In the genomic region with DNA sequence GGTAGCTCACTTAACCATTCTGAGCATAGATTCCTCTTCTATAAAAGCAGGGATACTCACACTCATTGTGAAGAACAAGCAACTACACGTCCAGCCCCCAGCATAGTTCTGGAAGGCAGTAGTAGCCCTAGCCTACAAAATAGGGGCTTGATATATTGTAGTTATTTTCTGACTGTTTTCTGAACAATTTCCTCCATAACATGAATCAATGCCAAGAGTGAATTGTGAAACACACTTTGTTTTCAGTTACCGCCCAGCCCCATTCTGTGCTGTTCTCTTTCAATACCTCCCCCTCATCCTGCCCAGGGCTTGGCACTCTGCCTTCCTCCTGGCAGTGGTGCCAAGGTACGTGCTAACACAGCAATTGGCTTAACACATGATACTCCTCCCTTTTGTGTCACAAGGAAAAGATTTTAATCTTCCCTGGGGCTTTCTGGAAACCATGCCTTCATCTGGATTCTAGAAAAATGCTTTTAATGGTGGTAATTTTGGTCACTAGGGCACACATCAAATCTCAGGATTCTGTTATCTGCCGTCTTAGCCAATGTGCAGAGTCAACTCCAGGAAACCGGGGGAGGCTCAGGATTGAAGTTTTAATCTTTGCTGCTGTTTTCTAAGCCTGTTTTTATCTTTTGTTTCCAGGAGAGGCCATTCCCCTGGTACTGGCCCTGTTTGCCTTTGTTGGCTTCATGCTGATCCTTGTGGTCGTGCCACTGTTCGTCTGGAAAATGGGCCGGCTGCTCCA, we compare ENCODE assay signal across 8 cellular contexts. TPM values are rescaled to one million over a fixed set of nuclear protein-coding genes. Genes with fewer than 3 reads are reported as not detected.
DNase-seq lines count a peak whose midpoint lies in the region; ATAC-seq and TF ChIP-seq lines count a peak whose summit lies in the region.

No MANE protein-coding gene starts in this region.

- H2AK5ac ChIP-seq in mesenchymal stem cell (ENCODE audit: low read length, severe bottlenecking) = no peak overlapping the region

- no peak overlapping the region for H2BK12ac ChIP-seq in mesenchymal stem cell (ENCODE audit: low read length in 2 of 2)

- no peaks in the 10 kb centered on the region for H3K9me3 Mint-ChIP-seq in chondrocyte (ENCODE audit: low read depth)
- H3K9me3 Mint-ChIP-seq in activated CD8-positive, alpha-beta memory T cell treated with anti-CD3 and anti-CD28 coated beads, Interleukin-2, amount 10 ng/mL, durations not matched to agents 7 days and 5 days (ENCODE audit: low read depth) = no peaks in the 10 kb centered on the region
- H3K9me3 Mint-ChIP-seq in T-helper 2 cell treated with Interferon-gamma antibody and Interleukin-4, amounts not matched to agents 5 μg/mL and 100 μg/mL, for 36 hours = no peaks in the 10 kb centered on the region

- no peak overlapping the region for H3K4me3 ChIP-seq in mesenchymal stem cell (ENCODE audit: insufficient read depth in 1 of 2, low read depth in 1 of 2, low read length in 2 of 2)
- no peak overlapping the region for H3K4me3 ChIP-seq in hepatocyte

- H3K14ac ChIP-seq in mesenchymal stem cell (ENCODE audit: low read length in 2 of 2) = no peak overlapping the region

- CTCF ChIA-PET in activated CD8-positive, alpha-beta memory T cell treated with anti-CD3 and anti-CD28 coated beads, Interleukin-2, amount 10 ng/mL, durations not matched to agents 7 days and 5 days (lab: Charles Lee) = no interaction called here

- no peak overlapping the region for H4K91ac ChIP-seq in mesenchymal stem cell (ENCODE audit: low read length)

- no peak overlapping the region for H3K4me3 Mint-ChIP-seq in chondrocyte (ENCODE audit: unreplicated experiment)
- no peak overlapping the region for H3K4me3 Mint-ChIP-seq in activated CD8-positive, alpha-beta memory T cell treated with anti-CD3 and anti-CD28 coated beads, Interleukin-2, amount 10 ng/mL, durations not matched to agents 7 days and 5 days
- H3K4me3 Mint-ChIP-seq in T-helper 2 cell treated with Interferon-gamma antibody and Interleukin-4, amounts not matched to agents 5 μg/mL and 100 μg/mL, for 36 hours = no peak overlapping the region

- no peak overlapping the region for H4K8ac ChIP-seq in mesenchymal stem cell (ENCODE audit: low read length)

- no peak overlapping the region for H3K27ac ChIP-seq in mesenchymal stem cell (ENCODE audit: low read length, poor library complexity, severe bottlenecking)
- no peak overlapping the region for H3K27ac ChIP-seq in hepatocyte

- no peaks in the 10 kb centered on the region for H4K20me1 ChIP-seq in hepatocyte (ENCODE audit: insufficient read depth, poor library complexity, severe bottlenecking)

- ATAC-seq in activated CD8-positive, alpha-beta memory T cell treated with anti-CD3 and anti-CD28 coated beads, Interleukin-2, amount 10 ng/mL, durations not matched to agents 7 days and 5 days = no peak
- no peak for ATAC-seq in GM21423 (IDR thresholded peaks at IDR 0.05; ENCODE audit: unreplicated experiment)

- no peak for TF ChIP-seq CTCF in chondrocyte (IDR thresholded peaks at IDR 0.05)
- TF ChIP-seq CTCF in hepatocyte (IDR thresholded peaks at IDR 0.05; ENCODE audit: poor library complexity) = no peak

- no peak overlapping the region for H3K18ac ChIP-seq in mesenchymal stem cell (ENCODE audit: low read depth in 1 of 2, low read length in 2 of 2)

- no peak overlapping the region for H2BK120ac ChIP-seq in mesenchymal stem cell (ENCODE audit: low read depth, low read length)

- H3K27ac Mint-ChIP-seq in chondrocyte (ENCODE audit: unreplicated experiment) = peak overlapping the region; percentile 80
- H3K27ac Mint-ChIP-seq in activated CD8-positive, alpha-beta memory T cell treated with anti-CD3 and anti-CD28 coated beads, Interleukin-2, amount 10 ng/mL, durations not matched to agents 7 days and 5 days = no peak overlapping the region
- no peak overlapping the region for H3K27ac Mint-ChIP-seq in T-helper 2 cell treated with Interferon-gamma antibody and Interleukin-4, amounts not matched to agents 5 μg/mL and 100 μg/mL, for 36 hours

- peak overlapping the region; percentile 44 for H3K9ac ChIP-seq in mesenchymal stem cell (ENCODE audit: low read length)

- H3K9me2 ChIP-seq in hepatocyte (replicated peaks; ENCODE audit: insufficient read depth) = no peaks in the 10 kb centered on the region

- DNase-seq in AML-193 (lab: John Stamatoyannopoulos, UW) (peak; percentile 27 to 57), NCI-H1105 treated with DMSO at 0.1 percent for 48 hours (lab: John Stamatoyannopoulos, UW) (peak; percentile 89), chondrocyte (ENCODE audit: low spot score) (no peak), mesenchymal stem cell (no peak), hepatocyte (ENCODE audit: low spot score) (no peak)
- DNase-seq in activated CD8-positive, alpha-beta memory T cell treated with anti-CD3 and anti-CD28 coated beads, Interleukin-2, amount 10 ng/mL, durations not matched to agents 7 days and 5 days = no peak
- no peak for DNase-seq in T-helper 2 cell treated with Interferon-gamma antibody and Interleukin-4, amounts not matched to agents 5 μg/mL and 100 μg/mL, for 36 hours (ENCODE audit: low spot score)

- no peaks in the 10 kb centered on the region for H3K36me3 Mint-ChIP-seq in chondrocyte (ENCODE audit: low read depth)
- peaks cover 2% of the 10 kb centered on the region for H3K36me3 Mint-ChIP-seq in activated CD8-positive, alpha-beta memory T cell treated with anti-CD3 and anti-CD28 coated beads, Interleukin-2, amount 10 ng/mL, durations not matched to agents 7 days and 5 days
- H3K36me3 Mint-ChIP-seq in T-helper 2 cell treated with Interferon-gamma antibody and Interleukin-4, amounts not matched to agents 5 μg/mL and 100 μg/mL, for 36 hours (ENCODE audit: low read depth) = no peaks in the 10 kb centered on the region

- no peak overlapping the region for H2BK15ac ChIP-seq in mesenchymal stem cell (ENCODE audit: low read depth, poor library complexity, severe bottlenecking)

- H2AFZ ChIP-seq in mesenchymal stem cell (ENCODE audit: low read depth, low read length) = no peak overlapping the region
- H2AFZ ChIP-seq in hepatocyte = no peak overlapping the region

- no peaks in the 10 kb centered on the region for H3K27me3 Mint-ChIP-seq in chondrocyte (ENCODE audit: low read depth)
- no peaks in the 10 kb centered on the region for H3K27me3 Mint-ChIP-seq in activated CD8-positive, alpha-beta memory T cell treated with anti-CD3 and anti-CD28 coated beads, Interleukin-2, amount 10 ng/mL, durations not matched to agents 7 days and 5 days
- no peaks in the 10 kb centered on the region for H3K27me3 Mint-ChIP-seq in T-helper 2 cell treated with Interferon-gamma antibody and Interleukin-4, amounts not matched to agents 5 μg/mL and 100 μg/mL, for 36 hours (ENCODE audit: low read depth)

- no peak overlapping the region for H3K4me2 ChIP-seq in mesenchymal stem cell (ENCODE audit: low read length, poor library complexity, severe bottlenecking)
- no peak overlapping the region for H3K4me2 ChIP-seq in hepatocyte

- H2BK5ac ChIP-seq in mesenchymal stem cell (ENCODE audit: low read depth, low read length, poor library complexity, severe bottlenecking) = no peak overlapping the region

- H3K27me3 ChIP-seq in mesenchymal stem cell (ENCODE audit: control insufficient read depth in 1 of 2, insufficient read depth in 1 of 2, low read length in 2 of 2) (no peaks in the 10 kb centered on the region), hepatocyte (no peaks in the 10 kb centered on the region)

- no peaks in the 10 kb centered on the region for H3K79me2 ChIP-seq in hepatocyte

- H3K9me3 ChIP-seq in mesenchymal stem cell (ENCODE audit: control insufficient read depth, low read length) = no peaks in the 10 kb centered on the region
- no peaks in the 10 kb centered on the region for H3K9me3 ChIP-seq in hepatocyte (ENCODE audit: low read depth)

- H3K4ac ChIP-seq in mesenchymal stem cell (ENCODE audit: low read depth in 1 of 2, low read length in 2 of 2) = no peak overlapping the region

- 95% methylated on average over 7 of the region's 8 CpGs for WGBS in mesenchymal stem cell
- 70% methylated on average over 8 of the region's 8 CpGs for WGBS in hepatocyte (ENCODE audit: low lambda C conversion rate, missing lambda C conversion rate)

- H3K23ac ChIP-seq in mesenchymal stem cell (ENCODE audit: low read length in 2 of 2) = no peak overlapping the region

- H3K36me3 ChIP-seq in mesenchymal stem cell (ENCODE audit: control insufficient read depth in 1 of 2, insufficient read depth in 2 of 2, low read depth in 1 of 2, low read length in 2 of 2) (no peaks in the 10 kb centered on the region), hepatocyte (replicated peaks; ENCODE audit: insufficient read depth, low read depth) (no peaks in the 10 kb centered on the region)

- peaks cover 13% of the 10 kb centered on the region for H3K4me1 Mint-ChIP-seq in chondrocyte (ENCODE audit: low read depth)
- no peaks in the 10 kb centered on the region for H3K4me1 Mint-ChIP-seq in activated CD8-positive, alpha-beta memory T cell treated with anti-CD3 and anti-CD28 coated beads, Interleukin-2, amount 10 ng/mL, durations not matched to agents 7 days and 5 days
- H3K4me1 Mint-ChIP-seq in T-helper 2 cell treated with Interferon-gamma antibody and Interleukin-4, amounts not matched to agents 5 μg/mL and 100 μg/mL, for 36 hours (ENCODE audit: low read depth) = peaks cover 2% of the 10 kb centered on the region

- H3K4me1 ChIP-seq in mesenchymal stem cell (ENCODE audit: control insufficient read depth, insufficient read depth, low read depth, low read length) (no peaks in the 10 kb centered on the region), hepatocyte (ENCODE audit: insufficient read depth) (no peaks in the 10 kb centered on the region)

- H3K79me1 ChIP-seq in mesenchymal stem cell (replicated peaks; ENCODE audit: low read length, poor library complexity, severe bottlenecking) = no peaks in the 10 kb centered on the region

RNA-seq across cellular contexts. Expression of a gene that starts 37.2 kb away (rescaled TPM):
- total RNA-seq in chondrocyte (0.92 to 1.2 TPM (median 0.94 TPM) in 3 replicates), hepatocyte (0.48 and 0.50 TPM in 2 replicates)
- polyA plus RNA-seq in mesenchymal stem cell (2013, experiment 1 of 2) = 2.4 TPM
- polyA plus RNA-seq in mesenchymal stem cell (2013, experiment 2 of 2) = 2.5 TPM
- total RNA-seq in activated CD8-positive, alpha-beta memory T cell treated with anti-CD3 and anti-CD28 coated beads, Interleukin-2, amount 10 ng/mL, durations not matched to agents 7 days and 5 days = 1 to 10 TPM; 1.5 to 1.7 TPM
- 0.59 TPM in 1 of 2 replicates, not detected in the other for polyA plus RNA-seq in hepatocyte

Comparison
In these comparisons a context has a peak if more than half of its experiments do, and no peak if none do; other contexts are left out.
1. DNase-seq: peak in AML-193 (2 of 2) and NCI-H1105 treated with DMSO at 0.1 percent for 48 hours (single experiment); none in chondrocyte (single experiment), mesenchymal stem cell (single experiment), activated CD8-positive, alpha-beta memory T cell treated with anti-CD3 and anti-CD28 coated beads, Interleukin-2, amount 10 ng/mL, durations not matched to agents 7 days and 5 days (single experiment), T-helper 2 cell treated with Interferon-gamma antibody and Interleukin-4, amounts not matched to agents 5 μg/mL and 100 μg/mL, for 36 hours (single experiment) and hepatocyte (single experiment).